8 cellular contexts compared by ENCODE assay signal in the genomic region with DNA sequence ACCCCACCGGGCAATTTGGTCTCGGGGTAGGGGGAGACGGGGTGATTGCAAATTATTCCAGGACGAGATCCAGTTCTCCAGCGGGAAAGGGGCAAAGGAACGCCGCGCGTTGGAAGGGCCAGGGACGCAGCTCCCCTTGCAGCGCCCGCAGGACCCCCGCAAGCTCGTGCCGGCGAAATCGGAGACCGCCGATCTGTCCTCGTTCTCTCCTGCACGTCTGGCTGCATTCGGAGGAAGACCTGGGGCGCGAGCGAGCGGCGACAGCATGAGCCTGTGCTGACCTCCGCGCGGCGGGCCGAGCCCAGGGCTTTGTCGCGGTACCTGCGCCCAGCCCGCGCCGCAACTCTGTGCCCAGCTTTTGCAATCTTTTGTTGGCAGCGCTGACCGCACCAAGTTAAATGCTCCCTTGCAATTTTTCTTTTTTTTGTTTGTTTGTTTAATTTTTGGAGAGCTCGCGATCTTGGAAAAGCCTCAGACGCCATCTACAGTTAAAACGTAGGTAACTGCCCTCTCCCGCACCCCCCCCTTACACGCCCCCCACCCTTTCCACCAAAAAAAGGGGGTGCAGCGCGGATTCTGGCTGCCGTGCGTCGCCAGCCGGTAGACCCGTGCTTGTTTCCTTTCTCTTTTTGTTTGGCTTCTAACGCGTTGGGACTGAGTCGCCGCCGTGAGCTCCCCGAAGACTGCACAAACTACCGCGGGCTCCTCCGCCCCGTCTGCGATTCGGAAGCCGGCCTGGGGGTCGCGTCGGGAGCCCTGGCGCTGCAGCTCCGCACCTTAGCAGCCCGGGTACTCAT. TPM values are rescaled to one million over a fixed set of nuclear protein-coding genes. Genes with fewer than 3 reads are reported as not detected.
DNase-seq lines count a peak whose midpoint lies in the region; ATAC-seq and TF ChIP-seq lines count a peak whose summit lies in the region.

No MANE protein-coding gene starts in this region.

- WGBS in upper lobe of left lung, 2 donors, result 0% methylated on average over 59 to 61 of the region's 72 CpGs

- H3K4me1 Mint-ChIP-seq in activated T-helper 2 cell treated with anti-CD3 and anti-CD28 coated beads, Interferon-gamma antibody, Interleukin-2, Interleukin-4, amounts not matched to agents 10 μg/mL and 5 μg/mL and 100 μg/mL, durations not matched to agents 14 hours and 24 hours and 36 hours (ENCODE audit: low read depth), result peaks cover 54% of the 10 kb centered on the region
- H3K4me1 Mint-ChIP-seq in natural killer cell treated with Interleukin-12 subunit alpha and Interleukin-12 subunit beta and Interleukin-15 and Interleukin-18, amount 100 ng/mL, for 72 hours (ENCODE audit: low read depth in 2 of 2), result peaks cover 58 to 63% of the 10 kb centered on the region in 2 donors

- H3F3A ChIP-seq in PC-9 (ENCODE audit: insufficient read depth, low read depth), result peaks cover 46% of the 10 kb centered on the region

- peak overlapping the region; percentile 96 for H3K4me3 ChIP-seq in PC-9
- peak overlapping the region; percentile 61 to 83 (median 74) for H3K4me3 ChIP-seq in upper lobe of left lung

- H3K27ac ChIP-seq in PC-9 (peak overlapping the region; percentile 94), upper lobe of left lung (peak overlapping the region; percentile 90 to 98 (median 93))

- peaks cover 17% of the 10 kb centered on the region for H3K27me3 Mint-ChIP-seq in activated T-helper 2 cell treated with anti-CD3 and anti-CD28 coated beads, Interferon-gamma antibody, Interleukin-2, Interleukin-4, amounts not matched to agents 10 μg/mL and 5 μg/mL and 100 μg/mL, durations not matched to agents 14 hours and 24 hours and 36 hours (ENCODE audit: low read depth)
- no peaks in the 10 kb centered on the region for H3K27me3 Mint-ChIP-seq in natural killer cell treated with Interleukin-12 subunit alpha and Interleukin-12 subunit beta and Interleukin-15 and Interleukin-18, amount 100 ng/mL, for 72 hours

- TF ChIP-seq POLR2A in upper lobe of left lung (IDR thresholded peaks at IDR 0.05), result peak in 2 of 4 donors; percentile 11 to 35

- H4K20me1 ChIP-seq in PC-9 (ENCODE audit: insufficient read depth), result peaks cover 24% of the 10 kb centered on the region

- peaks cover 5% of the 10 kb centered on the region for H3K36me3 Mint-ChIP-seq in activated T-helper 2 cell treated with anti-CD3 and anti-CD28 coated beads, Interferon-gamma antibody, Interleukin-2, Interleukin-4, amounts not matched to agents 10 μg/mL and 5 μg/mL and 100 μg/mL, durations not matched to agents 14 hours and 24 hours and 36 hours (ENCODE audit: low read depth)
- H3K36me3 Mint-ChIP-seq in natural killer cell treated with Interleukin-12 subunit alpha and Interleukin-12 subunit beta and Interleukin-15 and Interleukin-18, amount 100 ng/mL, for 72 hours, result no peaks in the 10 kb centered on the region

- peaks cover 65% of the 10 kb centered on the region for H3K79me2 ChIP-seq in PC-9 (ENCODE audit: low read depth)

- H3K27me3 ChIP-seq in PC-9 (ENCODE audit: insufficient read depth, low read depth), result no peaks in the 10 kb centered on the region
- H3K27me3 ChIP-seq in upper lobe of left lung, result no peaks in the 10 kb centered on the region

- intact Hi-C loops in PC-9 (cut with micrococcal nuclease; ENCODE audit: unreplicated experiment), result loop anchor here (1.0 to 10.0 kb wide), 8 partner anchors 167 to 1023 kb away; no protein-coding TSS in a partner anchor
- intact Hi-C loops in activated T-helper 2 cell treated with anti-CD3 and anti-CD28 coated beads, Interferon-gamma antibody, Interleukin-2, Interleukin-4, amounts not matched to agents 10 μg/mL and 5 μg/mL and 100 μg/mL, durations not matched to agents 14 hours and 24 hours and 36 hours (cut with micrococcal nuclease), result loop anchor here (1.0 to 5.0 kb wide), 7 partner anchors 80 to 887 kb away; no protein-coding TSS in a partner anchor

- H3K9me3 ChIP-seq in PC-9 (ENCODE audit: insufficient read depth, low read depth) (no peaks in the 10 kb centered on the region), upper lobe of left lung (no peaks in the 10 kb centered on the region)

- POLR2A ChIA-PET in PC-9 (lab: Charles Lee; ENCODE audit: unreplicated experiment), result interaction anchor here (0.6 to 0.7 kb wide), 3 partner anchors 290 to 539 kb away, joined by 4 to 6 read pairs (median 4); no protein-coding TSS in a partner anchor

- peak overlapping the region; percentile 97 for H3K4me3 Mint-ChIP-seq in activated T-helper 2 cell treated with anti-CD3 and anti-CD28 coated beads, Interferon-gamma antibody, Interleukin-2, Interleukin-4, amounts not matched to agents 10 μg/mL and 5 μg/mL and 100 μg/mL, durations not matched to agents 14 hours and 24 hours and 36 hours (ENCODE audit: low read depth)
- peak overlapping the region; percentile 99 for H3K4me3 Mint-ChIP-seq in natural killer cell treated with Interleukin-12 subunit alpha and Interleukin-12 subunit beta and Interleukin-15 and Interleukin-18, amount 100 ng/mL, for 72 hours

- peak overlapping the region; percentile 93 for H3K4me2 ChIP-seq in PC-9

- DNase-seq in EL, result peak; percentile 57
- DNase-seq in PC-9, result peak; percentile 46 to 82
- peak; percentile 41 for DNase-seq in activated T-helper 2 cell treated with anti-CD3 and anti-CD28 coated beads, Interferon-gamma antibody, Interleukin-2, Interleukin-4, amounts not matched to agents 10 μg/mL and 5 μg/mL and 100 μg/mL, durations not matched to agents 14 hours and 24 hours and 36 hours (ENCODE audit: low spot score)
- DNase-seq in fibroblast of peridontal ligament (ENCODE audit: extremely low read depth), result peak; percentile 86
- no peak for DNase-seq in natural killer cell treated with Interleukin-12 subunit alpha and Interleukin-12 subunit beta and Interleukin-15 and Interleukin-18, amount 100 ng/mL, for 72 hours (ENCODE audit: low spot score)
- DNase-seq in upper lobe of left lung, result peak; percentile 62 to 92
- no peak for DNase-seq in epidermal melanocyte (ENCODE audit: insufficient read length, low spot score)

- no peak for TF ChIP-seq EP300 in upper lobe of left lung (IDR thresholded peaks at IDR 0.05)

- H2AFZ ChIP-seq in PC-9, result peak overlapping the region; percentile 79

- H3K36me3 ChIP-seq in PC-9 (ENCODE audit: low read depth), result peaks cover 20% of the 10 kb centered on the region
- no peaks in the 10 kb centered on the region for H3K36me3 ChIP-seq in upper lobe of left lung

- CTCF ChIA-PET in PC-9 (lab: Charles Lee), result interaction anchor here (0.7 to 3.5 kb wide), 5 partner anchors 398 to 938 kb away, joined by 3 to 19 read pairs (median 6); no protein-coding TSS in a partner anchor

- peaks cover 43% of the 10 kb centered on the region for H3K4me1 ChIP-seq in PC-9 (replicated peaks; ENCODE audit: insufficient read depth)
- H3K4me1 ChIP-seq in upper lobe of left lung, result peaks cover 14 to 47% (median 39%) of the 10 kb centered on the region in 4 donors

- H3K27ac Mint-ChIP-seq in activated T-helper 2 cell treated with anti-CD3 and anti-CD28 coated beads, Interferon-gamma antibody, Interleukin-2, Interleukin-4, amounts not matched to agents 10 μg/mL and 5 μg/mL and 100 μg/mL, durations not matched to agents 14 hours and 24 hours and 36 hours, result peak overlapping the region; percentile 78
- H3K27ac Mint-ChIP-seq in natural killer cell treated with Interleukin-12 subunit alpha and Interleukin-12 subunit beta and Interleukin-15 and Interleukin-18, amount 100 ng/mL, for 72 hours, result peak overlapping the region; percentile 81 to 95

- ATAC-seq in HG03571 (IDR thresholded peaks at IDR 0.05; ENCODE audit: unreplicated experiment) (peak; percentile 30), upper lobe of left lung (ENCODE audit: low FRiP score in 2 of 2) (peak; percentile 58 to 61)
- peak; percentile 49 for ATAC-seq in natural killer cell treated with Interleukin-12 subunit alpha and Interleukin-12 subunit beta and Interleukin-15 and Interleukin-18, amount 100 ng/mL, for 72 hours

- H3K9me2 ChIP-seq in PC-9 (ENCODE audit: insufficient read depth), result no peaks in the 10 kb centered on the region

- H3K9me3 Mint-ChIP-seq in activated T-helper 2 cell treated with anti-CD3 and anti-CD28 coated beads, Interferon-gamma antibody, Interleukin-2, Interleukin-4, amounts not matched to agents 10 μg/mL and 5 μg/mL and 100 μg/mL, durations not matched to agents 14 hours and 24 hours and 36 hours, result no peaks in the 10 kb centered on the region
- no peaks in the 10 kb centered on the region for H3K9me3 Mint-ChIP-seq in natural killer cell treated with Interleukin-12 subunit alpha and Interleukin-12 subunit beta and Interleukin-15 and Interleukin-18, amount 100 ng/mL, for 72 hours

- BruUV-seq in PC-9 (replicated peaks; lab: Mats Ljungman, UMichigan), result TSS peak; percentile 33

- TF ChIP-seq CTCF in PC-9 (conservative IDR thresholded peaks at IDR 0.05), result peak; percentile 72
- TF ChIP-seq CTCF in upper lobe of left lung (IDR thresholded peaks at IDR 0.05), result peak in 5 of 6 experiments; percentile 13 to 58 (median 18)

RNA-seq across cellular contexts. Expression of gene TRIB2, which starts 0.7 kb away (rescaled TPM):
- total RNA-seq in PC-9 (2021), result 18.9 and 20.2 TPM in 2 replicates
- 3.9 TPM in 2 replicates for total RNA-seq in activated T-helper 2 cell treated with anti-CD3 and anti-CD28 coated beads, Interferon-gamma antibody, Interleukin-2, Interleukin-4, amounts not matched to agents 10 μg/mL and 5 μg/mL and 100 μg/mL, durations not matched to agents 14 hours and 24 hours and 36 hours
- total RNA-seq in natural killer cell treated with Interleukin-12 subunit alpha and Interleukin-12 subunit beta and Interleukin-15 and Interleukin-18, amount 100 ng/mL, for 72 hours, result 10 to 100 TPM in 1 of 2 donors, 1 to 10 TPM in 1; 8.7 to 12.3 TPM
- total RNA-seq in upper lobe of left lung, result 100 to 1,000 TPM in 1 of 6 donors, 10 to 100 TPM in 5; 25.4 to 104 (median 42.4) TPM

Comparison
In these comparisons a context has a peak if more than half of its experiments do, and no peak if none do; other contexts are left out.
1. DNase-seq: peak in EL (single experiment), PC-9 (2 of 2), activated T-helper 2 cell treated with anti-CD3 and anti-CD28 coated beads, Interferon-gamma antibody, Interleukin-2, Interleukin-4, amounts not matched to agents 10 μg/mL and 5 μg/mL and 100 μg/mL, durations not matched to agents 14 hours and 24 hours and 36 hours (single experiment), fibroblast of peridontal ligament (single experiment) and upper lobe of left lung (2 of 2); none in natural killer cell treated with Interleukin-12 subunit alpha and Interleukin-12 subunit beta and Interleukin-15 and Interleukin-18, amount 100 ng/mL, for 72 hours (single experiment) and epidermal melanocyte (single experiment).
2. Peak in every context shown above with its lines, with median percentiles within 50 percentile points of each other: ATAC-seq.